Comparison of ENCODE assay signal across 24 cellular contexts in genomic region chr15:58233341-58233740, GRCh38.
DNase-seq lines count a peak whose midpoint lies in the region; ATAC-seq, FAIRE-seq and TF ChIP-seq lines count a peak whose summit lies in the region.
"Had no signal": no experiment of that assay in that cellular context is flagged by ENCODE, and none has a peak within 500 bp of the region (broad histone marks: within the 10 kb centered on the region; RNA-seq: fewer than 3 reads in every experiment).

No MANE protein-coding gene starts in this region.

- intact Hi-C loops in IMR-90 (cut with micrococcal nuclease), result no loop called here
- intact Hi-C loops in activated T-helper 1 cell treated with anti-CD3 and anti-CD28 coated beads, Interleukin-12 subunit alpha, Interleukin-12 subunit beta, Interleukin-2, Interleukin-4 antibody, amounts not matched to agents 30 ng/mL and 10 ng/mL and 1 ng/mL, durations not matched to agents 14 hours and 24 hours and 36 hours (cut with micrococcal nuclease), result loop anchor here (10.0 kb wide), 1 partner anchor 1261 kb away; no protein-coding TSS in a partner anchor

- H2BK5ac ChIP-seq in IMR-90 (ENCODE audit: low read depth, low read length, poor library complexity, severe bottlenecking), result no peak overlapping the region

- 0 out of 4 replicates have a peak, but pooled peaks cover 0 to 2% of the 10 kb centered on the region in 2 experiments for H3K79me1 ChIP-seq in IMR-90 (ENCODE audit: low read depth in 1 of 2, low read length in 2 of 2)

- H3K4me3 ChIP-seq in IMR-90 (ENCODE audit: insufficient read depth, low read depth, low read length) (no peak overlapping the region), keratinocyte (ENCODE audit: control insufficient read depth in 2 of 3, extremely low read depth in 1 of 3, insufficient read depth in 2 of 3, low read depth in 1 of 3, low read length in 3 of 3) (peak overlapping the region; percentile 29 to 57 (median 44))
- H3K4me3 ChIP-seq: SJSA1 had no signal

- H2BK20ac ChIP-seq in IMR-90 (ENCODE audit: low read depth, low read length), result no peak overlapping the region

- no peak overlapping the region for H3K4me3 Mint-ChIP-seq in activated T-helper 1 cell treated with anti-CD3 and anti-CD28 coated beads, Interleukin-12 subunit alpha, Interleukin-12 subunit beta, Interleukin-2, Interleukin-4 antibody, amounts not matched to agents 30 ng/mL and 10 ng/mL and 1 ng/mL, durations not matched to agents 14 hours and 24 hours and 36 hours
- H3K4me3 Mint-ChIP-seq: B cell had no signal

- H2AK9ac ChIP-seq in IMR-90 (replicated peaks; ENCODE audit: low read depth, low read length, poor library complexity), result no peak overlapping the region

- H3K9me3 ChIP-seq in IMR-90 (ENCODE audit: control insufficient read depth, insufficient read depth, low read length), result no peaks in the 10 kb centered on the region
- no peaks in the 10 kb centered on the region for H3K9me3 ChIP-seq in keratinocyte (ENCODE audit: control insufficient read depth, low read depth, low read length)
- H3K9me3 ChIP-seq: SJSA1 had no signal

- H3K36me3 Mint-ChIP-seq in activated T-helper 1 cell treated with anti-CD3 and anti-CD28 coated beads, Interleukin-12 subunit alpha, Interleukin-12 subunit beta, Interleukin-2, Interleukin-4 antibody, amounts not matched to agents 30 ng/mL and 10 ng/mL and 1 ng/mL, durations not matched to agents 14 hours and 24 hours and 36 hours (ENCODE audit: low read depth), result no peaks in the 10 kb centered on the region

- H3K23ac ChIP-seq in IMR-90 (ENCODE audit: low read depth, low read length), result no peak overlapping the region

- POLR2A ChIA-PET in IMR-90 (lab: Charles Lee; ENCODE audit: unreplicated experiment), result no interaction called here

- TF ChIP-seq RAD21 in IMR-90 (IDR thresholded peaks at IDR 0.05; ENCODE audit: low read length), result no peak

- peaks cover 13% of the 10 kb centered on the region for H3K4me1 ChIP-seq in IMR-90 (ENCODE audit: control insufficient read depth, insufficient read depth, low read length)
- H3K4me1 ChIP-seq in keratinocyte (ENCODE audit: control insufficient read depth, extremely low read depth, insufficient read depth, low read length), result peaks cover 72% of the 10 kb centered on the region

- no TSS peak for BruUV-seq in IMR-90 (replicated peaks; lab: Mats Ljungman, UMichigan)

- in situ Hi-C loops in IMR-90 (cut with MboI; ENCODE audit: low sequenced_read_pairs), result loop anchor here (25.0 kb wide), 1 partner anchor 529 kb away; the partner anchor contains the start of gene MINDY2

- peaks cover 12% of the 10 kb centered on the region for H3K4me1 Mint-ChIP-seq in activated T-helper 1 cell treated with anti-CD3 and anti-CD28 coated beads, Interleukin-12 subunit alpha, Interleukin-12 subunit beta, Interleukin-2, Interleukin-4 antibody, amounts not matched to agents 30 ng/mL and 10 ng/mL and 1 ng/mL, durations not matched to agents 14 hours and 24 hours and 36 hours (ENCODE audit: low read depth)
- H3K4me1 Mint-ChIP-seq: B cell had no signal

- H3K27ac ChIP-seq in IMR-90 (ENCODE audit: insufficient read depth, low read length) (no peak overlapping the region), keratinocyte (ENCODE audit: control insufficient read depth, insufficient read depth, low read length) (peak overlapping the region; percentile 90)
- H3K27ac ChIP-seq: HL-60, SJSA1 had no signal

- H3K79me2 ChIP-seq in keratinocyte (ENCODE audit: control insufficient read depth, insufficient read depth, low read length), result peaks cover 1% of the 10 kb centered on the region

- no peak overlapping the region for H4K91ac ChIP-seq in IMR-90 (ENCODE audit: insufficient read depth, low read depth, low read length)

- H3K27me3 ChIP-seq in IMR-90 (ENCODE audit: control insufficient read depth, insufficient read depth, low read length), result no peaks in the 10 kb centered on the region
- no peaks in the 10 kb centered on the region for H3K27me3 ChIP-seq in keratinocyte (ENCODE audit: control insufficient read depth, extremely low read depth, insufficient read depth, low read length)
- H3K27me3 ChIP-seq: SJSA1 had no signal

- dilution Hi-C loops in IMR-90 (cut with HindIII; ENCODE audit: low sequenced_read_pairs, unreplicated experiment), result no loop called here
- dilution Hi-C loops in keratinocyte (cut with MboI; ENCODE audit: extremely low pct_ligation_motif_present, low sequenced_read_pairs), result no loop called here

- ATAC-seq in IMR-90 (ENCODE audit: low read depth) (no peak), GM18519 (IDR thresholded peaks at IDR 0.05; ENCODE audit: low FRiP score, unreplicated experiment) (no peak)

- WGBS in IMR-90 (ENCODE audit: extremely low coverage in 2 of 2, insufficient read length in 1 of 2), 2 experiments, result no CpG with 5 or more reads among the region's 1 CpG

- peaks cover 20% of the 10 kb centered on the region for H3K27me3 Mint-ChIP-seq in activated T-helper 1 cell treated with anti-CD3 and anti-CD28 coated beads, Interleukin-12 subunit alpha, Interleukin-12 subunit beta, Interleukin-2, Interleukin-4 antibody, amounts not matched to agents 30 ng/mL and 10 ng/mL and 1 ng/mL, durations not matched to agents 14 hours and 24 hours and 36 hours (ENCODE audit: insufficient read depth)

- H3K14ac ChIP-seq in IMR-90 (replicated peaks; ENCODE audit: low read depth, low read length), result no peak overlapping the region

- CTCF ChIA-PET in IMR-90 (lab: Yijun Ruan, JAX), result interaction anchor here (1.0 kb wide), 1 partner anchor 12 kb away, joined by 3 read pairs; no protein-coding TSS in a partner anchor

- TF ChIP-seq CTCF in IMR-90 (conservative IDR thresholded peaks at IDR 0.05; ENCODE audit: low read depth, low read length) (no peak), keratinocyte (optimal IDR thresholded peaks at IDR 0.05 in 1 of 3, IDR thresholded peaks at IDR 0.05 in 1 of 3, conservative IDR thresholded peaks at IDR 0.05 in 1 of 3; ENCODE audit: extremely low read depth in 1 of 3, insufficient read depth in 2 of 3, low read length in 3 of 3) (no peak)

- no peak overlapping the region for H2AK5ac ChIP-seq in IMR-90 (ENCODE audit: low read depth, low read length)

- no peaks in the 10 kb centered on the region for H4K20me1 ChIP-seq in IMR-90 (ENCODE audit: insufficient read depth, low read length)
- H4K20me1 ChIP-seq in keratinocyte (ENCODE audit: control insufficient read depth, extremely low read depth, insufficient read depth, low read length), result no peaks in the 10 kb centered on the region

- peak; percentile 84 for FAIRE-seq in keratinocyte (lab: Jason Lieb, UNC)
- FAIRE-seq: GM19239, H54 had no signal

- no peaks in the 10 kb centered on the region for H3K9me3 Mint-ChIP-seq in activated T-helper 1 cell treated with anti-CD3 and anti-CD28 coated beads, Interleukin-12 subunit alpha, Interleukin-12 subunit beta, Interleukin-2, Interleukin-4 antibody, amounts not matched to agents 30 ng/mL and 10 ng/mL and 1 ng/mL, durations not matched to agents 14 hours and 24 hours and 36 hours

- DNase-seq in IMR-90 (no peak), amniotic epithelial cell (ENCODE audit: low read depth) (peak; percentile 26), keratinocyte (ENCODE audit: low read depth, low spot score) (no peak), renal cortical epithelial cell (ENCODE audit: low read depth) (peak; percentile 70), hypothalamus (lab: John Stamatoyannopoulos, UW) (no peak)
- no peak for DNase-seq in activated T-helper 1 cell treated with anti-CD3 and anti-CD28 coated beads, Interleukin-12 subunit alpha, Interleukin-12 subunit beta, Interleukin-2, Interleukin-4 antibody, amounts not matched to agents 30 ng/mL and 10 ng/mL and 1 ng/mL, durations not matched to agents 14 hours and 24 hours and 36 hours (ENCODE audit: low spot score)
- DNase-seq: Calu3, DMS79 treated with DMSO at 0.1 percent for 48 hours, GF-D8, Kasumi-1, NCI-H1092 treated with DMSO at 0.1 percent for 48 hours, NCI-H1436, NCI-H187, NCI-H2081 treated with DMSO at 0.1 percent for 48 hours, NCI-H2171 treated with DMSO at 0.1 percent for 48 hours, NCI-H345, NCI-H510A treated with DMSO at 0.1 percent for 48 hours, Right ventricle myocardium superior had no signal

- no peak for TF ChIP-seq POLR2A in IMR-90 (IDR thresholded peaks at IDR 0.05; ENCODE audit: low read depth, low read length)

- H3K36me3 ChIP-seq in IMR-90 (ENCODE audit: control insufficient read depth, insufficient read depth, low read length), result no peaks in the 10 kb centered on the region
- H3K36me3 ChIP-seq in keratinocyte (ENCODE audit: control insufficient read depth in 2 of 2, extremely low read depth in 1 of 2, insufficient read depth in 2 of 2, low read length in 2 of 2), result no peaks in the 10 kb centered on the region
- H3K36me3 ChIP-seq: SJSA1 had no signal

- H4K8ac ChIP-seq in IMR-90 (ENCODE audit: low read depth in 2 of 2, low read length in 2 of 2), result no peak overlapping the region

- no peak overlapping the region for H2AFZ ChIP-seq in IMR-90 (replicated peaks; ENCODE audit: low read length, poor library complexity)
- H2AFZ ChIP-seq in keratinocyte (ENCODE audit: control insufficient read depth, low read length), result no peak overlapping the region

- H4K5ac ChIP-seq in IMR-90 (ENCODE audit: low read depth, low read length), result no peak overlapping the region

- H3K4me2 ChIP-seq in IMR-90 (ENCODE audit: low read depth, low read length) (no peak overlapping the region), keratinocyte (ENCODE audit: control insufficient read depth, extremely low read depth, insufficient read depth, low read depth, low read length) (peak overlapping the region; percentile 70)

- no peak overlapping the region for H2BK120ac ChIP-seq in IMR-90 (ENCODE audit: low read depth, low read length)

- H3K56ac ChIP-seq in IMR-90 (ENCODE audit: extremely low read depth, insufficient read depth, low read length), result no peak overlapping the region

- H2BK15ac ChIP-seq in IMR-90 (ENCODE audit: low read depth, low read length), result no peak overlapping the region

- no peak overlapping the region for H3K18ac ChIP-seq in IMR-90 (ENCODE audit: low read depth, low read length)

- H3K9me1 ChIP-seq in IMR-90 (ENCODE audit: insufficient read depth, low read length) (0 out of 2 replicates have a peak, but pooled peaks cover 2% of the 10 kb centered on the region), keratinocyte (ENCODE audit: control insufficient read depth, extremely low read depth, insufficient read depth, low read length) (no peaks in the 10 kb centered on the region)

- H3K9ac ChIP-seq in IMR-90 (ENCODE audit: low read depth, low read length), result no peak overlapping the region
- H3K9ac ChIP-seq in keratinocyte (ENCODE audit: control insufficient read depth, extremely low read depth, insufficient read depth, low read length), result peak overlapping the region; percentile 57

- no peak overlapping the region for H3K4ac ChIP-seq in IMR-90 (ENCODE audit: low read depth, low read length)

- no peak overlapping the region for H3K27ac Mint-ChIP-seq in activated T-helper 1 cell treated with anti-CD3 and anti-CD28 coated beads, Interleukin-12 subunit alpha, Interleukin-12 subunit beta, Interleukin-2, Interleukin-4 antibody, amounts not matched to agents 30 ng/mL and 10 ng/mL and 1 ng/mL, durations not matched to agents 14 hours and 24 hours and 36 hours
- H3K27ac Mint-ChIP-seq: B cell had no signal

TF ChIP-seq in IMR-90, 13 proteins besides CTCF, POLR2A, EP300 and RAD21:
- TF ChIP-seq FOS (IDR thresholded peaks at IDR 0.05; ENCODE audit: low read depth, low read length) (no peak), MAZ (IDR thresholded peaks at IDR 0.05; ENCODE audit: borderline replicate concordance, low read depth, low read length) (no peak), CEBPB (IDR thresholded peaks at IDR 0.05; ENCODE audit: low read depth, low read length) (peak; percentile 67)

Comparison
In these comparisons a context has a peak if more than half of its experiments do, and no peak if none do; other contexts are left out.
1. DNase-seq: peak in amniotic epithelial cell (single experiment) and renal cortical epithelial cell (single experiment); none in IMR-90 (single experiment), keratinocyte (single experiment), activated T-helper 1 cell treated with anti-CD3 and anti-CD28 coated beads, Interleukin-12 subunit alpha, Interleukin-12 subunit beta, Interleukin-2, Interleukin-4 antibody, amounts not matched to agents 30 ng/mL and 10 ng/mL and 1 ng/mL, durations not matched to agents 14 hours and 24 hours and 36 hours (single experiment) and hypothalamus (0 of 51).